In genomic region chr14:77325746-77326094, GRCh38 we compare ENCODE assay signal across 20 cellular contexts. TPM values are rescaled to one million over a fixed set of nuclear protein-coding genes. Genes with fewer than 3 reads are reported as not detected.
"Had no signal": no experiment of that assay in that cellular context is flagged by ENCODE, and none has a peak within 500 bp of the region (broad histone marks: within the 10 kb centered on the region; RNA-seq: fewer than 3 reads in every experiment).

No MANE protein-coding gene starts in this region.

- H3K9me3 Mint-ChIP-seq: activated B cell treated with CpG ODN at 0.5 μM for 24 hours; activated CD4-positive, alpha-beta T cell treated with anti-CD3 and anti-CD28 coated beads, Interleukin-2, amount 10 ng/mL, durations not matched to agents 24 days and 14 days; activated T-cell treated with anti-CD3 and anti-CD28 coated beads, Interleukin-2, amount 50 U/mL, for 72 hours; nephron had no signal

- H3K4me3 ChIP-seq: prostate gland, smooth muscle cell, thyroid gland, vagina had no signal

- H3K4me3 Mint-ChIP-seq: activated B cell treated with CpG ODN at 0.5 μM for 24 hours; activated CD4-positive, alpha-beta T cell treated with anti-CD3 and anti-CD28 coated beads, Interleukin-2, amount 10 ng/mL, durations not matched to agents 24 days and 14 days; activated naive CD8-positive, alpha-beta T cell; activated T-cell treated with anti-CD3 and anti-CD28 coated beads, Interleukin-2, amount 50 U/mL, for 72 hours; nephron had no signal

- DNase-seq: activated B cell treated with CpG ODN at 0.5 μM for 24 hours; activated CD8-positive, alpha-beta memory T cell treated with anti-CD3 and anti-CD28 coated beads, Interleukin-2, amount 50 U/mL, for 48 hours; activated gamma-delta T cell treated with Interleukin-2 at 50 U/mL for 16 hours; activated T-cell treated with anti-CD3 and anti-CD28 coated beads, Interleukin-2, amount 50 U/mL, for 72 hours; amniotic stem cell; hippocampal formation; kidney glomerular epithelial cell; occipital lobe; right cardiac atrium; thyroid gland had no signal

- H3K36me3 ChIP-seq: prostate gland, thyroid gland, vagina had no signal

- H3K27me3 ChIP-seq: thyroid gland, vagina had no signal

- H3K27me3 Mint-ChIP-seq: activated B cell treated with CpG ODN at 0.5 μM for 24 hours; activated CD4-positive, alpha-beta T cell treated with anti-CD3 and anti-CD28 coated beads, Interleukin-2, amount 10 ng/mL, durations not matched to agents 24 days and 14 days; activated naive CD8-positive, alpha-beta T cell had no signal

- H3K27ac ChIP-seq: prostate gland, thyroid gland, vagina had no signal

- H3K27ac Mint-ChIP-seq: activated B cell treated with CpG ODN at 0.5 μM for 24 hours; activated CD4-positive, alpha-beta T cell treated with anti-CD3 and anti-CD28 coated beads, Interleukin-2, amount 10 ng/mL, durations not matched to agents 24 days and 14 days; activated naive CD8-positive, alpha-beta T cell; activated T-cell treated with anti-CD3 and anti-CD28 coated beads, Interleukin-2, amount 50 U/mL, for 72 hours; nephron had no signal

- H3K36me3 Mint-ChIP-seq: activated naive CD8-positive, alpha-beta T cell had no signal

- H3K4me1 ChIP-seq: prostate gland had no signal

- H3K4me2 ChIP-seq: smooth muscle cell had no signal

- ATAC-seq: activated T-cell treated with anti-CD3 and anti-CD28 coated beads, Interleukin-2, amount 50 U/mL, for 72 hours; right cardiac atrium had no signal

- H3K9me3 ChIP-seq: prostate gland, thyroid gland, vagina had no signal

RNA-seq across cellular contexts. Expression of gene SAMD15, which starts 51.5 kb away (rescaled TPM):
- total RNA-seq: T-helper 1 cell treated with Interleukin-12 subunit alpha and Interleukin-12 subunit beta and Interleukin-4 antibody, amounts not matched to agents 30 ng/mL and 1 ng/mL, for 36 hours; vagina had no signal

RNA-seq across cellular contexts. Expression of gene NGB, which starts 54.7 kb away (rescaled TPM):
- total RNA-seq: activated B cell treated with CpG ODN at 0.5 μM for 24 hours; activated CD4-positive, alpha-beta T cell treated with anti-CD3 and anti-CD28 coated beads, Interleukin-2, amount 10 ng/mL, durations not matched to agents 24 days and 14 days; activated T-cell treated with anti-CD3 and anti-CD28 coated beads, Interleukin-2, amount 50 U/mL, for 72 hours; cardiac septum; glomerular endothelial cell; liver; right cardiac atrium; smooth muscle cell; T-helper 1 cell treated with Interleukin-12 subunit alpha and Interleukin-12 subunit beta and Interleukin-4 antibody, amounts not matched to agents 30 ng/mL and 1 ng/mL, for 36 hours; thyroid gland had no signal
- polyA plus RNA-seq: liver, right cardiac atrium, smooth muscle cell had no signal
